ENCODE assay signal across 11 cellular contexts in the genomic region with DNA sequence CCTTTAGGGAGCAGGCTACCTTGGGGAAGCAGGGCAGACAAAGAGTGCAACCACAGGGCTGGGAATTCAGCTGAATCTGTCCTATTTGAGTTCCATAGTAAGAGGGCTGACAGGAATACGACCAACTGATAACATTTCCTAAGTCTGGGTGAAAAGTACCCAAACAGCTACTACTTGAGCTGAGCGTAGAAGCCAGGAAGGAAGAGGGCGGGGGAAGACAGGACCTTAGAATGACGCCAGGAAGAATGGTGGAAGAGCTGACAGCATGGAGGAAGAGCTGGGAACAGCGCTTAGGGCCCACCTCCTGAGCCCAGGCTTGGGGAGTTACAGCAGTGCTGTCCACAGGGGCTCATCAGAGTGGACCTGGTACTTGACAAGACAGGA. TPM values are rescaled to one million over a fixed set of nuclear protein-coding genes. Genes with fewer than 3 reads are reported as not detected.
DNase-seq lines count a peak whose midpoint lies in the region; ATAC-seq and TF ChIP-seq lines count a peak whose summit lies in the region.
"Had no signal": no experiment of that assay in that cellular context is flagged by ENCODE, and none has a peak within 500 bp of the region (broad histone marks: within the 10 kb centered on the region; RNA-seq: fewer than 3 reads in every experiment).

No MANE protein-coding gene starts in this region.

- TF ChIP-seq CTCF in AG04450 (IDR thresholded peaks at IDR 0.05; ENCODE audit: low read depth, low read length) = no peak
- TF ChIP-seq CTCF in HEK293 (tag by site-specific recombination; IDR thresholded peaks at IDR 0.05) = no peak
- TF ChIP-seq CTCF in GM13977 (IDR thresholded peaks at IDR 0.05; ENCODE audit: extremely low read depth, insufficient read depth, missing control alignments) = no peak

- no peaks in the 10 kb centered on the region; the same call in 1 of the 2 replicates for H3K9me3 ChIP-seq in AG04450 (ENCODE audit: control insufficient read depth, insufficient read depth, low read length)
- no peaks in the 10 kb centered on the region for H3K9me3 ChIP-seq in HEK293 (ENCODE audit: control insufficient read depth, insufficient read depth, low read depth, low read length)

- H3K27ac Mint-ChIP-seq in dendritic cell treated with granulocyte-macrophage colony-stimulating factor and Interleukin-4, amounts not matched to agents 40 ng/mL and 50 ng/mL, for 4 days = peak overlapping the region; percentile 71
- H3K27ac Mint-ChIP-seq in naive thymus-derived CD8-positive, alpha-beta T cell = peak overlapping the region in 9 of 10 donors; percentile 41 to 94 (median 64)

- H3K9me3 Mint-ChIP-seq in dendritic cell treated with granulocyte-macrophage colony-stimulating factor and Interleukin-4, amounts not matched to agents 40 ng/mL and 50 ng/mL, for 4 days = no peaks in the 10 kb centered on the region
- no peaks in the 10 kb centered on the region for H3K9me3 Mint-ChIP-seq in naive thymus-derived CD8-positive, alpha-beta T cell

- DNase-seq in AG04450 (ENCODE audit: low read depth, low spot score) (no peak), GM13977 (ENCODE audit: low spot score) (no peak), left colon (no peak)
- no peak for DNase-seq in naive thymus-derived CD8-positive, alpha-beta T cell
- DNase-seq: amygdala, kidney glomerular epithelial cell, NCI-H187 had no signal

- no peaks in the 10 kb centered on the region for H3K4me1 ChIP-seq in HEK293 (ENCODE audit: control insufficient read depth, insufficient read depth, low read length)

- ATAC-seq in naive thymus-derived CD8-positive, alpha-beta T cell = peak; percentile 31 to 43
- ATAC-seq in esophagus mucosa = no peak
- no peak for ATAC-seq in left colon
- ATAC-seq in HG03354 (IDR thresholded peaks at IDR 0.05; ENCODE audit: poor library complexity, severe bottlenecking, unreplicated experiment) = no peak

- H3K4me1 Mint-ChIP-seq in dendritic cell treated with granulocyte-macrophage colony-stimulating factor and Interleukin-4, amounts not matched to agents 40 ng/mL and 50 ng/mL, for 4 days (ENCODE audit: low read depth) = peaks cover 20% of the 10 kb centered on the region
- peaks cover 10 to 49% (median 38%) of the 10 kb centered on the region in 4 donors for H3K4me1 Mint-ChIP-seq in naive thymus-derived CD8-positive, alpha-beta T cell

- peaks cover 48% of the 10 kb centered on the region for H3K36me3 Mint-ChIP-seq in dendritic cell treated with granulocyte-macrophage colony-stimulating factor and Interleukin-4, amounts not matched to agents 40 ng/mL and 50 ng/mL, for 4 days (ENCODE audit: low read depth)
- H3K36me3 Mint-ChIP-seq in naive thymus-derived CD8-positive, alpha-beta T cell = peaks cover 0 to 52% (median 1%) of the 10 kb centered on the region in 3 donors

- H3K36me3 ChIP-seq in HEK293 (ENCODE audit: control insufficient read depth in 2 of 2, insufficient read depth in 1 of 2, low read length in 2 of 2) = peaks cover 3 to 14% of the 10 kb centered on the region in 2 experiments; a peak in 2 of 3 replicates

- POLR2A ChIA-PET in AG04450 (lab: Yijun Ruan, JAX) (no interaction called here), HEK293 (lab: Yijun Ruan, JAX) (no interaction called here)
- POLR2A ChIA-PET in naive thymus-derived CD8-positive, alpha-beta T cell (lab: Charles Lee) = interaction anchor here (1.0 kb wide), 1 partner anchor 14 kb away, joined by 3 read pairs; no protein-coding TSS in a partner anchor

- H3K4me3 Mint-ChIP-seq in dendritic cell treated with granulocyte-macrophage colony-stimulating factor and Interleukin-4, amounts not matched to agents 40 ng/mL and 50 ng/mL, for 4 days = no peak overlapping the region
- peak overlapping the region in 9 of 10 donors; percentile 21 to 75 (median 48) for H3K4me3 Mint-ChIP-seq in naive thymus-derived CD8-positive, alpha-beta T cell

- H3K27me3 ChIP-seq in AG04450 (ENCODE audit: control insufficient read depth, insufficient read depth, low read length) = no peaks in the 10 kb centered on the region

- intact Hi-C loops in dendritic cell treated with granulocyte-macrophage colony-stimulating factor and Interleukin-4, amounts not matched to agents 40 ng/mL and 50 ng/mL, for 4 days (cut with micrococcal nuclease) = no loop called here
- intact Hi-C loops in left colon (cut with DNase I, micrococcal nuclease) = no loop called here

- in situ Hi-C loops in GM13977 (cut with MboI; ENCODE audit: low pct_unique_long_range_greater_than_20kb, low sequenced_read_pairs, unreplicated experiment) = no loop called here

- H3K4me3 ChIP-seq in AG04450 (ENCODE audit: low read depth, low read length) (no peak overlapping the region), HEK293 (ENCODE audit: low read depth, low read length) (no peak overlapping the region)

- CTCF ChIA-PET in AG04450 (lab: Charles Lee) (interaction anchor here (0.9 to 1.2 kb wide), 2 partner anchors 9 to 31 kb away, joined by 3 read pairs; no protein-coding TSS in a partner anchor), HEK293 (lab: Yijun Ruan, JAX) (interaction anchor here (0.6 kb wide), 1 partner anchor 31 kb away, joined by 3 read pairs; no protein-coding TSS in a partner anchor)

- no peaks in the 10 kb centered on the region for H3K27me3 Mint-ChIP-seq in dendritic cell treated with granulocyte-macrophage colony-stimulating factor and Interleukin-4, amounts not matched to agents 40 ng/mL and 50 ng/mL, for 4 days
- H3K27me3 Mint-ChIP-seq in naive thymus-derived CD8-positive, alpha-beta T cell = no peaks in the 10 kb centered on the region

- H3K27ac ChIP-seq in AG04450 (ENCODE audit: low read depth, low read length) (peak overlapping the region; percentile 39), HEK293 (ENCODE audit: extremely low read depth, low read depth, low read length) (no peak overlapping the region)

TF ChIP-seq in HEK293, 187 proteins besides CTCF, POLR2A, EP300 and RAD21:
- TF ChIP-seq KLF10 (tag by site-specific recombination; IDR thresholded peaks at IDR 0.05) (no peak), ZNF341 (tag by site-specific recombination; IDR thresholded peaks at IDR 0.05; ENCODE audit: low read depth) (peak; percentile 85), ZNF654 (tag by site-specific recombination; IDR thresholded peaks at IDR 0.05; ENCODE audit: low read depth) (no peak)

RNA-seq across cellular contexts. Expression of a gene that starts 14.4 kb away (rescaled TPM):
- 12.4 and 12.8 TPM in 2 replicates for polyA plus RNA-seq in AG04450 (2011; rRNA removed)
- polyA minus RNA-seq in AG04450 (2011; rRNA and poly(A)+ RNA removed) = 16.0 and 18.0 TPM in 2 replicates
- total RNA-seq in naive thymus-derived CD8-positive, alpha-beta T cell = 10 to 100 TPM; 87.7 to 88.3 TPM
- polyA plus RNA-seq in naive thymus-derived CD8-positive, alpha-beta T cell = 10 to 100 TPM; 12.0 to 22.2 (median 12.2) TPM
- total RNA-seq in esophagus mucosa (25.1 TPM), left colon (10 to 100 TPM; 29.4 to 32.3 TPM)

Comparison
In these comparisons a context has a peak if more than half of its experiments do, and no peak if none do; other contexts are left out.
1. ATAC-seq: peak in naive thymus-derived CD8-positive, alpha-beta T cell (2 of 2); none in esophagus mucosa (single experiment), left colon (single experiment) and HG03354 (single experiment).